1 cellular context compared by ENCODE assay signal in the genomic region with DNA sequence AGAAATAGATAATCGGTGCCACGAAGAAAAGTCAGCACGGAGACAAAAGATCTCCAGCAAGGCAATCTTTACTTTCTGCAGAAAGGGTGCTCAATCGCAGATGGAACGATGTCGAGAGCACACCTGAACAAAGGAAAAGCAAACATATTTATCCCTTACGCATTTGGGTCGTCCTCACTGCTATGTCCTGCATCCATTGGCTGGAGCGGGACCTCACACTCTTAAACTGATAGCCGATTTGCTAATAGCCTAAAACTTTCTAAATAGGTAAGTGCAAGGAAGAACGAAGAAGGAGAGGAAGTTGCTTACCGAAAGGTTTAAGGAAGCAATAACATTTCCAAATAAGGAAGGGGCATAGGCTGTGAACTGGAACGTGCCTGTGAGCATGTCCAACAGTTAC.
TF ChIP-seq lines count a peak whose summit lies in the region.

No MANE protein-coding gene starts in this region.

TF ChIP-seq in GM12878, 131 proteins besides CTCF, POLR2A, EP300 and RAD21:
- TF ChIP-seq, protein P1, sequence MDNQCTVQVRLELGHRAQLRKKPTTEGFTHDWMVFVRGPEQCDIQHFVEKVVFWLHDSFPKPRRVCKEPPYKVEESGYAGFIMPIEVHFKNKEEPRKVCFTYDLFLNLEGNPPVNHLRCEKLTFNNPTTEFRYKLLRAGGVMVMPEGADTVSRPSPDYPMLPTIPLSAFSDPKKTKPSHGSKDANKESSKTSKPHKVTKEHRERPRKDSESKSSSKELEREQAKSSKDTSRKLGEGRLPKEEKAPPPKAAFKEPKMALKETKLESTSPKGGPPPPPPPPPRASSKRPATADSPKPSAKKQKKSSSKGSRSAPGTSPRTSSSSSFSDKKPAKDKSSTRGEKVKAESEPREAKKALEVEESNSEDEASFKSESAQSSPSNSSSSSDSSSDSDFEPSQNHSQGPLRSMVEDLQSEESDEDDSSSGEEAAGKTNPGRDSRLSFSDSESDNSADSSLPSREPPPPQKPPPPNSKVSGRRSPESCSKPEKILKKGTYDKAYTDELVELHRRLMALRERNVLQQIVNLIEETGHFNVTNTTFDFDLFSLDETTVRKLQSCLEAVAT (IDR thresholded peaks at IDR 0.05): peak; percentile 11; the same call in 1 of the 2 replicates
- TF ChIP-seq CBX5 (IDR thresholded peaks at IDR 0.05; ENCODE audit: low read depth): no peak
- TF ChIP-seq, protein P2, sequence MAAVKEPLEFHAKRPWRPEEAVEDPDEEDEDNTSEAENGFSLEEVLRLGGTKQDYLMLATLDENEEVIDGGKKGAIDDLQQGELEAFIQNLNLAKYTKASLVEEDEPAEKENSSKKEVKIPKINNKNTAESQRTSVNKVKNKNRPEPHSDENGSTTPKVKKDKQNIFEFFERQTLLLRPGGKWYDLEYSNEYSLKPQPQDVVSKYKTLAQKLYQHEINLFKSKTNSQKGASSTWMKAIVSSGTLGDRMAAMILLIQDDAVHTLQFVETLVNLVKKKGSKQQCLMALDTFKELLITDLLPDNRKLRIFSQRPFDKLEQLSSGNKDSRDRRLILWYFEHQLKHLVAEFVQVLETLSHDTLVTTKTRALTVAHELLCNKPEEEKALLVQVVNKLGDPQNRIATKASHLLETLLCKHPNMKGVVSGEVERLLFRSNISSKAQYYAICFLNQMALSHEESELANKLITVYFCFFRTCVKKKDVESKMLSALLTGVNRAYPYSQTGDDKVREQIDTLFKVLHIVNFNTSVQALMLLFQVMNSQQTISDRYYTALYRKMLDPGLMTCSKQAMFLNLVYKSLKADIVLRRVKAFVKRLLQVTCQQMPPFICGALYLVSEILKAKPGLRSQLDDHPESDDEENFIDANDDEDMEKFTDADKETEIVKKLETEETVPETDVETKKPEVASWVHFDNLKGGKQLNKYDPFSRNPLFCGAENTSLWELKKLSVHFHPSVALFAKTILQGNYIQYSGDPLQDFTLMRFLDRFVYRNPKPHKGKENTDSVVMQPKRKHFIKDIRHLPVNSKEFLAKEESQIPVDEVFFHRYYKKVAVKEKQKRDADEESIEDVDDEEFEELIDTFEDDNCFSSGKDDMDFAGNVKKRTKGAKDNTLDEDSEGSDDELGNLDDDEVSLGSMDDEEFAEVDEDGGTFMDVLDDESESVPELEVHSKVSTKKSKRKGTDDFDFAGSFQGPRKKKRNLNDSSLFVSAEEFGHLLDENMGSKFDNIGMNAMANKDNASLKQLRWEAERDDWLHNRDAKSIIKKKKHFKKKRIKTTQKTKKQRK (IDR thresholded peaks at IDR 0.05; ENCODE audit: low read depth, low read length): no peak
